12 cellular contexts compared by ENCODE assay signal in genomic region chr15:58462547-58462946, GRCh38. TPM values are rescaled to one million over a fixed set of nuclear protein-coding genes. Genes with fewer than 3 reads are reported as not detected.
A peak's percentile ranks its signal among the peaks of the same experiment; 100 is the strongest.
DNase-seq lines count a peak whose midpoint lies in the region; ATAC-seq, FAIRE-seq and TF ChIP-seq lines count a peak whose summit lies in the region.
"Had no signal": no experiment of that assay in that cellular context is flagged by ENCODE, and none has a peak within 500 bp of the region (broad histone marks: within the 10 kb centered on the region; RNA-seq: fewer than 3 reads in every experiment).

No MANE protein-coding gene starts in this region.

- no peaks in the 10 kb centered on the region for H3K27me3 ChIP-seq in ovary
- H3K27me3 ChIP-seq: esophagus squamous epithelium had no signal

- intact Hi-C loops in left colon (cut with DNase I, micrococcal nuclease) (no loop called here), ovary (cut with DNase I) (no loop called here)

- H3K27ac Mint-ChIP-seq in WTC11: no peak overlapping the region

- FAIRE-seq in A549 (lab: Jason Lieb, UNC): no peak
- FAIRE-seq: astrocyte had no signal

- H3K4me2 ChIP-seq in A549: no peak overlapping the region

- H3K9me3 ChIP-seq in A549: peaks cover 6% of the 10 kb centered on the region; the same call in 2 of the 3 replicates
- no peaks in the 10 kb centered on the region for H3K9me3 ChIP-seq in ovary
- H3K9me3 ChIP-seq: esophagus squamous epithelium had no signal

- TF ChIP-seq POLR2A in A549 (IDR thresholded peaks at IDR 0.05; ENCODE audit: low read length) (no peak), ovary (IDR thresholded peaks at IDR 0.05) (no peak)

- 72% methylated on average over 4 of the region's 4 CpGs for WGBS in A549 (ENCODE audit: missing lambda C conversion rate)
- WGBS in ovary, 3 donors: 88 to 95% (median 90%) methylated on average over 4 of the region's 4 CpGs

- peaks cover 46% of the 10 kb centered on the region for H3K4me1 ChIP-seq in A549
- peaks cover 2% of the 10 kb centered on the region for H3K4me1 ChIP-seq in ovary (ENCODE audit: insufficient read depth)

- TF ChIP-seq RAD21 in A549 (conservative IDR thresholded peaks at IDR 0.05 in 1 of 2, IDR thresholded peaks at IDR 0.05 in 1 of 2): no peak
- TF ChIP-seq RAD21 in Ishikawa (IDR thresholded peaks at IDR 0.05; ENCODE audit: low read depth): peak; percentile 16; the same call in 1 of the 2 replicates

- TF ChIP-seq EP300 in A549 (IDR thresholded peaks at IDR 0.05) (no peak), Ishikawa (IDR thresholded peaks at IDR 0.05; ENCODE audit: borderline replicate concordance) (0 out of 2 replicates have a peak, but pooled peaks have one; percentile 37), ovary (IDR thresholded peaks at IDR 0.05) (no peak)

- H3K36me3 Mint-ChIP-seq in WTC11: no peaks in the 10 kb centered on the region

- H3K27me3 Mint-ChIP-seq in WTC11 (ENCODE audit: low read depth): no peaks in the 10 kb centered on the region

- peak; percentile 70 to 76; a peak in 4 of 6 replicates for ATAC-seq in A549
- ATAC-seq in WTC11: peak; percentile 76
- peak; percentile 79 for ATAC-seq in left colon
- no peak for ATAC-seq in HG02678 (IDR thresholded peaks at IDR 0.05; ENCODE audit: unreplicated experiment)
- ATAC-seq in HG03159 (IDR thresholded peaks at IDR 0.05; ENCODE audit: unreplicated experiment): no peak

- peak overlapping the region; percentile 36 to 70; a peak in 5 of 6 replicates for H3K27ac ChIP-seq in A549
- H3K27ac ChIP-seq in ovary: no peak overlapping the region
- H3K27ac ChIP-seq: esophagus squamous epithelium had no signal

- peaks cover 8% of the 10 kb centered on the region; the same call in 1 of the 2 replicates for H3K4me1 Mint-ChIP-seq in WTC11

- H3K9me3 Mint-ChIP-seq in WTC11: no peaks in the 10 kb centered on the region

- CTCF ChIA-PET in A549 (lab: Yijun Ruan, JAX) (interaction anchor here (0.5 to 1.1 kb wide), 3 partner anchors 191 to 390 kb away, joined by 3 read pairs; no protein-coding TSS in a partner anchor), WTC11 (lab: Charles Lee) (interaction anchor here (1.0 kb wide), 1 partner anchor 235 kb away, joined by 3 read pairs; no protein-coding TSS in a partner anchor)

- DNase-seq in A549 (ENCODE audit: low read depth in 1 of 2, low spot score in 1 of 2) (no peak), WTC11 (ENCODE audit: low spot score) (no peak), left colon (peak; percentile 64 to 85), occipital lobe (lab: John Stamatoyannopoulos, UW) (no peak), ovary (no peak)
- DNase-seq: activated CD4-positive, alpha-beta T cell treated with anti-CD3 and anti-CD28 coated beads for 4 hours; esophagus squamous epithelium had no signal

- TF ChIP-seq CTCF in A549 (IDR thresholded peaks at IDR 0.05): no peak
- no peak for TF ChIP-seq CTCF in WTC11 (IDR thresholded peaks at IDR 0.05)
- TF ChIP-seq CTCF in ovary (IDR thresholded peaks at IDR 0.05): no peak

- H3K36me3 ChIP-seq in ovary: no peaks in the 10 kb centered on the region
- H3K36me3 ChIP-seq: esophagus squamous epithelium had no signal

- no peak overlapping the region for H3K4me3 Mint-ChIP-seq in WTC11

- POLR2A ChIA-PET in A549 (lab: Yijun Ruan, JAX): interaction anchor here (0.6 kb wide), 1 partner anchor 307 kb away, joined by 6 read pairs; no protein-coding TSS in a partner anchor
- POLR2A ChIA-PET in WTC11 (lab: Charles Lee): no interaction called here

- H3K4me3 ChIP-seq in A549: no peak overlapping the region
- H3K4me3 ChIP-seq in ovary: no peak overlapping the region
- H3K4me3 ChIP-seq: esophagus squamous epithelium had no signal

TF ChIP-seq in A549, 52 proteins besides CTCF, POLR2A, EP300 and RAD21:
- no peak for TF ChIP-seq HDAC2 (IDR thresholded peaks at IDR 0.05)
- TF ChIP-seq BHLHE40 (IDR thresholded peaks at IDR 0.05; ENCODE audit: low read depth, low read length): no peak
- TF ChIP-seq CBX8 (IDR thresholded peaks at IDR 0.05): no peak
- no peak for TF ChIP-seq CHD2 (IDR thresholded peaks at IDR 0.05; ENCODE audit: low read length, partially characterized antibody)
- no peak for TF ChIP-seq TFCP2L1 (CRISPR knock-in tag; IDR thresholded peaks at IDR 0.05)
- no peak for TF ChIP-seq CEBPB (IDR thresholded peaks at IDR 0.05)
- TF ChIP-seq EHF (CRISPR knock-in tag; IDR thresholded peaks at IDR 0.05): no peak
- TF ChIP-seq SREBF2 (IDR thresholded peaks at IDR 0.05): no peak
- TF ChIP-seq TP53 (CRISPR knock-in tag; IDR thresholded peaks at IDR 0.05): no peak
- no peak for TF ChIP-seq HES2 (IDR thresholded peaks at IDR 0.05)
- TF ChIP-seq HOXB5 (CRISPR knock-in tag; IDR thresholded peaks at IDR 0.05): no peak
- no peak for TF ChIP-seq USF2 (IDR thresholded peaks at IDR 0.05)

TF ChIP-seq in Ishikawa, 13 proteins besides CTCF, POLR2A, EP300 and RAD21 (continues in another document):
- TF ChIP-seq YY1 (IDR thresholded peaks at IDR 0.05; ENCODE audit: low read depth) (0 out of 2 replicates have a peak, but pooled peaks have one; percentile 6), FOXM1 (IDR thresholded peaks at IDR 0.05; ENCODE audit: borderline replicate concordance, low read depth) (no peak), TCF12 (IDR thresholded peaks at IDR 0.05; ENCODE audit: low read depth) (no peak; the same call in 1 of the 2 replicates), CREB1 (IDR thresholded peaks at IDR 0.05; ENCODE audit: low read depth) (no peak), NFIC (IDR thresholded peaks at IDR 0.05) (no peak), CEBPB (IDR thresholded peaks at IDR 0.05) (no peak)
- TF ChIP-seq, protein P1, sequence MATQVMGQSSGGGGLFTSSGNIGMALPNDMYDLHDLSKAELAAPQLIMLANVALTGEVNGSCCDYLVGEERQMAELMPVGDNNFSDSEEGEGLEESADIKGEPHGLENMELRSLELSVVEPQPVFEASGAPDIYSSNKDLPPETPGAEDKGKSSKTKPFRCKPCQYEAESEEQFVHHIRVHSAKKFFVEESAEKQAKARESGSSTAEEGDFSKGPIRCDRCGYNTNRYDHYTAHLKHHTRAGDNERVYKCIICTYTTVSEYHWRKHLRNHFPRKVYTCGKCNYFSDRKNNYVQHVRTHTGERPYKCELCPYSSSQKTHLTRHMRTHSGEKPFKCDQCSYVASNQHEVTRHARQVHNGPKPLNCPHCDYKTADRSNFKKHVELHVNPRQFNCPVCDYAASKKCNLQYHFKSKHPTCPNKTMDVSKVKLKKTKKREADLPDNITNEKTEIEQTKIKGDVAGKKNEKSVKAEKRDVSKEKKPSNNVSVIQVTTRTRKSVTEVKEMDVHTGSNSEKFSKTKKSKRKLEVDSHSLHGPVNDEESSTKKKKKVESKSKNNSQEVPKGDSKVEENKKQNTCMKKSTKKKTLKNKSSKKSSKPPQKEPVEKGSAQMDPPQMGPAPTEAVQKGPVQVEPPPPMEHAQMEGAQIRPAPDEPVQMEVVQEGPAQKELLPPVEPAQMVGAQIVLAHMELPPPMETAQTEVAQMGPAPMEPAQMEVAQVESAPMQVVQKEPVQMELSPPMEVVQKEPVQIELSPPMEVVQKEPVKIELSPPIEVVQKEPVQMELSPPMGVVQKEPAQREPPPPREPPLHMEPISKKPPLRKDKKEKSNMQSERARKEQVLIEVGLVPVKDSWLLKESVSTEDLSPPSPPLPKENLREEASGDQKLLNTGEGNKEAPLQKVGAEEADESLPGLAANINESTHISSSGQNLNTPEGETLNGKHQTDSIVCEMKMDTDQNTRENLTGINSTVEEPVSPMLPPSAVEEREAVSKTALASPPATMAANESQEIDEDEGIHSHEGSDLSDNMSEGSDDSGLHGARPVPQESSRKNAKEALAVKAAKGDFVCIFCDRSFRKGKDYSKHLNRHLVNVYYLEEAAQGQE (IDR thresholded peaks at IDR 0.05; ENCODE audit: low read depth): no peak

TF ChIP-seq in WTC11, 78 proteins besides CTCF, POLR2A, EP300 and RAD21 (continues in another document):
- TF ChIP-seq OVOL2 (CRISPR knock-in tag; IDR thresholded peaks at IDR 0.05; ENCODE audit: borderline replicate concordance): no peak
- no peak for TF ChIP-seq NR2C2 (CRISPR knock-in tag; IDR thresholded peaks at IDR 0.05)
- no peak for TF ChIP-seq ZNF232 (CRISPR knock-in tag; IDR thresholded peaks at IDR 0.05)
- TF ChIP-seq, protein P2, sequence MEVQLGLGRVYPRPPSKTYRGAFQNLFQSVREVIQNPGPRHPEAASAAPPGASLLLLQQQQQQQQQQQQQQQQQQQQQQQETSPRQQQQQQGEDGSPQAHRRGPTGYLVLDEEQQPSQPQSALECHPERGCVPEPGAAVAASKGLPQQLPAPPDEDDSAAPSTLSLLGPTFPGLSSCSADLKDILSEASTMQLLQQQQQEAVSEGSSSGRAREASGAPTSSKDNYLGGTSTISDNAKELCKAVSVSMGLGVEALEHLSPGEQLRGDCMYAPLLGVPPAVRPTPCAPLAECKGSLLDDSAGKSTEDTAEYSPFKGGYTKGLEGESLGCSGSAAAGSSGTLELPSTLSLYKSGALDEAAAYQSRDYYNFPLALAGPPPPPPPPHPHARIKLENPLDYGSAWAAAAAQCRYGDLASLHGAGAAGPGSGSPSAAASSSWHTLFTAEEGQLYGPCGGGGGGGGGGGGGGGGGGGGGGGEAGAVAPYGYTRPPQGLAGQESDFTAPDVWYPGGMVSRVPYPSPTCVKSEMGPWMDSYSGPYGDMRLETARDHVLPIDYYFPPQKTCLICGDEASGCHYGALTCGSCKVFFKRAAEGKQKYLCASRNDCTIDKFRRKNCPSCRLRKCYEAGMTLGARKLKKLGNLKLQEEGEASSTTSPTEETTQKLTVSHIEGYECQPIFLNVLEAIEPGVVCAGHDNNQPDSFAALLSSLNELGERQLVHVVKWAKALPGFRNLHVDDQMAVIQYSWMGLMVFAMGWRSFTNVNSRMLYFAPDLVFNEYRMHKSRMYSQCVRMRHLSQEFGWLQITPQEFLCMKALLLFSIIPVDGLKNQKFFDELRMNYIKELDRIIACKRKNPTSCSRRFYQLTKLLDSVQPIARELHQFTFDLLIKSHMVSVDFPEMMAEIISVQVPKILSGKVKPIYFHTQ (CRISPR knock-in tag; IDR thresholded peaks at IDR 0.05): no peak
- TF ChIP-seq USF2 (CRISPR knock-in tag; IDR thresholded peaks at IDR 0.05): no peak
- TF ChIP-seq TEAD4 (CRISPR knock-in tag; IDR thresholded peaks at IDR 0.05): no peak

RNA-seq across cellular contexts. Expression of gene LIPC, which starts 30.8 kb away (rescaled TPM):
- polyA plus RNA-seq in A549 (2011; rRNA removed) (0.08 and 0.13 TPM in 2 replicates), A549 (2017; fragmentation: RNase III; extraction: RNeasy Plus Mini Kit Qiagen cat#74134 plus additional on column Dnase treatment) (0.30 to 0.34 TPM (median 0.32 TPM) in 3 replicates), ovary (1 to 10 TPM in 1 of 2 donors, under 1 TPM in 1; 0.31 to 1.1 TPM)
- 0.07 and 0.13 TPM in 2 replicates for polyA plus RNA-seq in A549 (2012; cell fraction: cytosol; rRNA removed)
- 0.19 and 0.22 TPM in 2 replicates for polyA plus RNA-seq in A549 (2012; cell fraction: nucleus; rRNA removed)
- 0.58 TPM in 1 of 2 replicates, not detected in the other for polyA minus RNA-seq in A549 (2011; rRNA and poly(A)+ RNA removed)
- total RNA-seq in WTC11 (2021) (not detected in 3 replicates), left colon (1 to 10 TPM; 3.0 to 6.0 TPM), occipital lobe (0.16 TPM), ovary (under 1 TPM; 0.28 to 0.82 (median 0.72) TPM)
- total RNA-seq: astrocyte, lung microvascular endothelial cell had no signal

Comparison
In these comparisons a context has a peak if more than half of its experiments do, and no peak if none do; other contexts are left out.
1. ATAC-seq: peak in A549 (2 of 2), WTC11 (single experiment) and left colon (single experiment); none in HG02678 (single experiment) and HG03159 (single experiment).
2. DNase-seq: peak in left colon (2 of 2); none in A549 (0 of 2), WTC11 (single experiment), occipital lobe (single experiment) and ovary (0 of 5).
3. H3K27ac ChIP-seq: peak in A549 (2 of 2); none in ovary (0 of 2).